In the genomic region with DNA sequence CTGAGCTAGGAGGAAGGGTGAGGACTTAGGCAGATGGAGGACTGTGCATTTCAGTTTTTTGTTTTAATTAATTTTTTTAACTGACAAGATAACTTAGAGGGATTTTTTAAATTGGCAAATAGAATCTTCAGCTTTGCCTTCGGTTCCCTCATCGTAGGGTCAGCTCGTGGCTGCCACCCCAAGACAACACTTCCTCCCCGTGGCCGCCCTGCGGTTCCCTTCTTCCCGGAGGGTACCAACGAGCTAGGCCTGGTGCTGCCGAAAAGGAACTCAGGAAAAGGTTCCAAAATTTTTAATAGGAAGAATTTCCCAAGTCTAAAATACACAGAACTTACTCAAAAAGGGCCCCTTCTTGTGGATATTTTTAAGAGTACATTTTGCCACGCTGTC, we compare ENCODE assay signal across 9 cellular contexts.
DNase-seq lines count a peak whose midpoint lies in the region; ATAC-seq, FAIRE-seq and TF ChIP-seq lines count a peak whose summit lies in the region.
"Had no signal": no experiment of that assay in that cellular context is flagged by ENCODE, and none has a peak within 500 bp of the region (broad histone marks: within the 10 kb centered on the region; RNA-seq: fewer than 3 reads in every experiment).

No MANE protein-coding gene starts in this region.

- H3K36me3 Mint-ChIP-seq in T-helper 17 cell (ENCODE audit: low read depth), result peaks cover 5% of the 10 kb centered on the region

- peaks cover 42% of the 10 kb centered on the region for H3K4me1 Mint-ChIP-seq in T-helper 17 cell

- in situ Hi-C loops in HepG2 (cut with HindIII; ENCODE audit: extremely low pct_ligation_motif_present, low pct_unique_long_range_greater_than_20kb), result no loop called here

- H3K4me2 ChIP-seq in HepG2 (ENCODE audit: low read depth, low read length), result no peak overlapping the region

- H3K27ac Mint-ChIP-seq in T-helper 17 cell, result peak overlapping the region; percentile 92

- no peak overlapping the region for H2AFZ ChIP-seq in HepG2 (ENCODE audit: low read length)

- TF ChIP-seq CTCF in right lobe of liver (IDR thresholded peaks at IDR 0.05) (no peak), HepG2 (CRISPR knock-in tag; IDR thresholded peaks at IDR 0.05) (no peak), left lung (IDR thresholded peaks at IDR 0.05) (no peak), vagina (IDR thresholded peaks at IDR 0.05) (no peak), testis (IDR thresholded peaks at IDR 0.05) (no peak)

- H3K4me1 ChIP-seq in right lobe of liver (no peaks in the 10 kb centered on the region), HepG2 (ENCODE audit: insufficient read depth, low read length) (no peaks in the 10 kb centered on the region), left lung (peaks cover 5 to 44% of the 10 kb centered on the region in 2 donors), vagina (peaks cover 6% of the 10 kb centered on the region), testis (peaks cover 7% of the 10 kb centered on the region)

- TF ChIP-seq EP300 in HepG2 (IDR thresholded peaks at IDR 0.05; ENCODE audit: low read depth in 2 of 2, low read length in 2 of 2) (no peak), HepG2 (CRISPR knock-in tag; IDR thresholded peaks at IDR 0.05; ENCODE audit: borderline replicate concordance) (no peak)

- BruUV-seq in HepG2 (replicated peaks; lab: Mats Ljungman, UMichigan), result no TSS peak

- no peaks in the 10 kb centered on the region for H3K27me3 Mint-ChIP-seq in T-helper 17 cell

- WGBS in right lobe of liver (ENCODE audit: insufficient coverage, low coverage, low lambda C conversion rate, missing lambda C conversion rate), result 64% methylated on average over 10 of the region's 10 CpGs
- WGBS in HepG2 (ENCODE audit: low lambda C conversion rate), result 96% methylated on average over 10 of the region's 10 CpGs
- WGBS in testis, 2 donors, result 86 to 87% methylated on average over 10 of the region's 10 CpGs

- TF ChIP-seq POLR2A in right lobe of liver (IDR thresholded peaks at IDR 0.05), result no peak
- TF ChIP-seq POLR2A in HepG2 (IDR thresholded peaks at IDR 0.05; ENCODE audit: insufficient read depth in 1 of 2, low read depth in 2 of 2, low read length in 2 of 2), result no peak
- no peak for TF ChIP-seq POLR2A in vagina (IDR thresholded peaks at IDR 0.05)
- TF ChIP-seq POLR2A in testis (IDR thresholded peaks at IDR 0.05), result no peak

- no peaks in the 10 kb centered on the region for H3K27me3 ChIP-seq in right lobe of liver
- no peaks in the 10 kb centered on the region for H3K27me3 ChIP-seq in HepG2 (ENCODE audit: control insufficient read depth in 1 of 2, insufficient read depth in 2 of 2, low read length in 2 of 2)
- H3K27me3 ChIP-seq in left lung, result no peaks in the 10 kb centered on the region
- H3K27me3 ChIP-seq in vagina, result no peaks in the 10 kb centered on the region
- H3K27me3 ChIP-seq in testis, result no peaks in the 10 kb centered on the region

- no peak for FAIRE-seq in HepG2 (lab: Jason Lieb, UNC)

- peak overlapping the region in 1 of 3 donors; percentile 21 for H3K27ac ChIP-seq in right lobe of liver
- no peak overlapping the region for H3K27ac ChIP-seq in HepG2 (ENCODE audit: extremely low read length, insufficient read depth, low read length)
- H3K27ac ChIP-seq in left lung, result peak overlapping the region in 1 of 2 donors; percentile 74
- peak overlapping the region; percentile 60 for H3K27ac ChIP-seq in vagina
- no peak overlapping the region for H3K27ac ChIP-seq in testis

- H3K79me2 ChIP-seq in HepG2 (ENCODE audit: insufficient read depth, low read length), result no peaks in the 10 kb centered on the region

- H3K9me3 ChIP-seq in right lobe of liver, result no peaks in the 10 kb centered on the region
- H3K9me3 ChIP-seq in HepG2 (ENCODE audit: low read length), result no peaks in the 10 kb centered on the region
- H3K9me3 ChIP-seq in T-helper 17 cell (ENCODE audit: control insufficient read depth, low read length, poor library complexity, severe bottlenecking), result no peaks in the 10 kb centered on the region
- no peaks in the 10 kb centered on the region for H3K9me3 ChIP-seq in left lung
- no peaks in the 10 kb centered on the region for H3K9me3 ChIP-seq in vagina
- H3K9me3 ChIP-seq in testis, result no peaks in the 10 kb centered on the region

- H3K4me3 ChIP-seq in right lobe of liver (no peak overlapping the region), HepG2 (replicated peaks in 1 of 3; ENCODE audit: insufficient read depth in 1 of 3, low read depth in 2 of 3, low read length in 3 of 3) (no peak overlapping the region), left lung (no peak overlapping the region), vagina (no peak overlapping the region), testis (no peak overlapping the region)

- H3K4me3 Mint-ChIP-seq in T-helper 17 cell, result peak overlapping the region; percentile 85

- CTCF ChIA-PET in HepG2 (lab: Yijun Ruan, JAX; ENCODE audit: low intra/inter-chr PET ratio, low total read pairs), result no interaction called here

- H4K20me1 ChIP-seq in HepG2 (ENCODE audit: insufficient read depth, low read length), result no peaks in the 10 kb centered on the region; the same call in 1 of the 2 replicates

- TF ChIP-seq RAD21 in HepG2 (CRISPR knock-in tag; IDR thresholded peaks at IDR 0.05), result no peak

- DNase-seq in right lobe of liver, result peak in 1 of 3 donors; percentile 51
- no peak for DNase-seq in HepG2 (ENCODE audit: low spot score)
- no peak for DNase-seq in T-helper 17 cell
- peak; percentile 71 to 90 for DNase-seq in left lung
- DNase-seq in vagina (ENCODE audit: extremely low spot score in 2 of 2), result no peak
- DNase-seq in NCI-H2107 (lab: John Stamatoyannopoulos, UW), result no peak
- no peak for DNase-seq in testis
- DNase-seq in amygdala (lab: John Stamatoyannopoulos, UW), result no peak
- DNase-seq: NCI-H345 had no signal

- intact Hi-C loops in right lobe of liver (cut with DNase I), result no loop called here
- intact Hi-C loops in HepG2 (cut with micrococcal nuclease; ENCODE audit: unreplicated experiment), result no loop called here
- intact Hi-C loops in left lung (cut with DNase I), result no loop called here
- intact Hi-C loops in vagina (cut with DNase I), result no loop called here
- intact Hi-C loops in testis (cut with DNase I; ENCODE audit: low total_unique reads), result no loop called here

- H3K9ac ChIP-seq in HepG2 (ENCODE audit: insufficient read depth, low read depth, low read length), result no peak overlapping the region

- peak in 3 of 4 donors; percentile 36 to 64 (median 56) for ATAC-seq in right lobe of liver
- ATAC-seq in HepG2, result no peak
- ATAC-seq in T-helper 17 cell, result no peak
- no peak for ATAC-seq in left lung

- H3K36me3 ChIP-seq in right lobe of liver (no peaks in the 10 kb centered on the region), HepG2 (replicated peaks in 1 of 2; ENCODE audit: control insufficient read depth in 1 of 2, insufficient read depth in 2 of 2, low read length in 2 of 2) (peaks cover 5 to 6% of the 10 kb centered on the region in 2 experiments; a peak in 4 of 5 replicates), left lung (peaks cover 0 to 12% of the 10 kb centered on the region in 2 donors), vagina (no peaks in the 10 kb centered on the region), testis (ENCODE audit: low read depth, missing control alignments) (no peaks in the 10 kb centered on the region)

- POLR2A ChIA-PET in HepG2 (lab: Yijun Ruan, JAX), result no interaction called here

TF ChIP-seq in HepG2, 621 proteins besides CTCF, POLR2A, EP300 and RAD21 (continues in another document):
- TF ChIP-seq FOSL1 (CRISPR knock-in tag; IDR thresholded peaks at IDR 0.05; ENCODE audit: borderline replicate concordance) (no peak), HMG20A (CRISPR knock-in tag; IDR thresholded peaks at IDR 0.05; ENCODE audit: borderline replicate concordance) (no peak), ARHGAP35 (CRISPR knock-in tag; IDR thresholded peaks at IDR 0.05; ENCODE audit: borderline replicate concordance) (no peak), REPIN1 (CRISPR knock-in tag; IDR thresholded peaks at IDR 0.05; ENCODE audit: borderline replicate concordance, low read depth) (no peak), ZNF589 (CRISPR knock-in tag; conservative IDR thresholded peaks at IDR 0.05) (no peak)
- TF ChIP-seq, protein P1, sequence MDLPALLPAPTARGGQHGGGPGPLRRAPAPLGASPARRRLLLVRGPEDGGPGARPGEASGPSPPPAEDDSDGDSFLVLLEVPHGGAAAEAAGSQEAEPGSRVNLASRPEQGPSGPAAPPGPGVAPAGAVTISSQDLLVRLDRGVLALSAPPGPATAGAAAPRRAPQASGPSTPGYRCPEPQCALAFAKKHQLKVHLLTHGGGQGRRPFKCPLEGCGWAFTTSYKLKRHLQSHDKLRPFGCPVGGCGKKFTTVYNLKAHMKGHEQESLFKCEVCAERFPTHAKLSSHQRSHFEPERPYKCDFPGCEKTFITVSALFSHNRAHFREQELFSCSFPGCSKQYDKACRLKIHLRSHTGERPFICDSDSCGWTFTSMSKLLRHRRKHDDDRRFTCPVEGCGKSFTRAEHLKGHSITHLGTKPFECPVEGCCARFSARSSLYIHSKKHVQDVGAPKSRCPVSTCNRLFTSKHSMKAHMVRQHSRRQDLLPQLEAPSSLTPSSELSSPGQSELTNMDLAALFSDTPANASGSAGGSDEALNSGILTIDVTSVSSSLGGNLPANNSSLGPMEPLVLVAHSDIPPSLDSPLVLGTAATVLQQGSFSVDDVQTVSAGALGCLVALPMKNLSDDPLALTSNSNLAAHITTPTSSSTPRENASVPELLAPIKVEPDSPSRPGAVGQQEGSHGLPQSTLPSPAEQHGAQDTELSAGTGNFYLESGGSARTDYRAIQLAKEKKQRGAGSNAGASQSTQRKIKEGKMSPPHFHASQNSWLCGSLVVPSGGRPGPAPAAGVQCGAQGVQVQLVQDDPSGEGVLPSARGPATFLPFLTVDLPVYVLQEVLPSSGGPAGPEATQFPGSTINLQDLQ (CRISPR knock-in tag; IDR thresholded peaks at IDR 0.05), result no peak
- TF ChIP-seq, protein P2, sequence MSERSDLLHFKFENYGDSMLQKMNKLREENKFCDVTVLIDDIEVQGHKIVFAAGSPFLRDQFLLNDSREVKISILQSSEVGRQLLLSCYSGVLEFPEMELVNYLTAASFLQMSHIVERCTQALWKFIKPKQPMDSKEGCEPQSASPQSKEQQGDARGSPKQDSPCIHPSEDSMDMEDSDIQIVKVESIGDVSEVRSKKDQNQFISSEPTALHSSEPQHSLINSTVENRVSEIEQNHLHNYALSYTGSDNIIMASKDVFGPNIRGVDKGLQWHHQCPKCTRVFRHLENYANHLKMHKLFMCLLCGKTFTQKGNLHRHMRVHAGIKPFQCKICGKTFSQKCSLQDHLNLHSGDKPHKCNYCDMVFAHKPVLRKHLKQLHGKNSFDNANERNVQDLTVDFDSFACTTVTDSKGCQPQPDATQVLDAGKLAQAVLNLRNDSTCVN (CRISPR knock-in tag; IDR thresholded peaks at IDR 0.05; ENCODE audit: borderline replicate concordance), result no peak

Comparison
In these comparisons a context has a peak if more than half of its experiments do, and no peak if none do; other contexts are left out.
1. ATAC-seq: peak in right lobe of liver (3 of 4); none in HepG2 (single experiment), T-helper 17 cell (single experiment) and left lung (single experiment).
2. DNase-seq: peak in left lung (2 of 2); none in HepG2 (single experiment), T-helper 17 cell (0 of 3), vagina (0 of 2), NCI-H2107 (single experiment), testis (single experiment) and amygdala (0 of 56).